ENCODE assay signal across 36 cellular contexts in genomic region chr2:112244854-112245253, GRCh38.
"Had no signal": no experiment of that assay in that cellular context is flagged by ENCODE, and none has a peak within 500 bp of the region (broad histone marks: within the 10 kb centered on the region; RNA-seq: fewer than 3 reads in every experiment).

No MANE protein-coding gene starts in this region.

- DNase-seq: activated B cell treated with CpG ODN at 0.5 μM for 24 hours; activated CD4-positive, alpha-beta T cell treated with anti-CD3 and anti-CD28 coated beads, Interleukin-2, amount 10 ng/mL, durations not matched to agents 24 days and 14 days; activated CD4-positive, alpha-beta T cell treated with anti-CD3 and anti-CD28 coated beads, Interleukin-2, amount 50 U/mL, for 4 hours; activated CD4-positive, CD25-positive, alpha-beta regulatory T cell treated with anti-CD3 and anti-CD28 coated beads, Interleukin-2, amount 50 U/mL, for 72 hours; activated CD8-positive, alpha-beta memory T cell treated with anti-CD3 and anti-CD28 coated beads, Interleukin-2, amount 50 U/mL, for 4 hours; activated gamma-delta T cell; activated naive CD4-positive, alpha-beta T cell treated with anti-CD3 and anti-CD28 coated beads, Interleukin-2, amount 50 U/mL, for 16 hours; activated naive CD8-positive, alpha-beta T cell treated with anti-CD3 and anti-CD28 coated beads, Interleukin-2, amount 50 U/mL, for 24 hours; activated T-cell treated with anti-CD3 and anti-CD28 coated beads for 4 hours; activated T-cell treated with anti-CD3 and anti-CD28 coated beads, Interleukin-2, amount 50 U/mL, for 72 hours; anterior cingulate cortex; brain microvascular endothelial cell; central memory CD4-positive, alpha-beta T cell; Karpas-422; KBM-7; MG63; NCI-H1048; NCI-H1105 treated with DMSO at 0.1 percent for 48 hours; NCI-H1436; NCI-H1694; NCI-H1930; NCI-H2081 treated with DMSO at 0.1 percent for 48 hours; NCI-H510A; NCI-H526; NCI-H748 treated with DMSO at 0.1 percent for 48 hours; NK-92 treated with Interleukin-12 subunit alpha and Interleukin-12 subunit beta, amount 100 ng/mL, for 24 hours; PC-3; Peyer's patch; RPMI8226; SHP77 treated with DMSO at 0.1 percent for 48 hours; T-cell; T-helper 9 cell had no signal

- H3K27ac ChIP-seq: brain microvascular endothelial cell, Peyer's patch, VCaP had no signal

- H3K9me3 Mint-ChIP-seq: activated B cell treated with CpG ODN at 0.5 μM for 24 hours; activated CD4-positive, alpha-beta T cell treated with anti-CD3 and anti-CD28 coated beads, Interleukin-2, amount 10 ng/mL, durations not matched to agents 24 days and 14 days; activated naive CD8-positive, alpha-beta T cell treated with anti-CD3 and anti-CD28 coated beads, Interleukin-2, amount 50 U/mL, for 24 hours; activated T-cell treated with anti-CD3 and anti-CD28 coated beads, Interleukin-2, amount 50 U/mL, for 72 hours; activated T-helper 2 cell treated with anti-CD3 and anti-CD28 coated beads, Interferon-gamma antibody, Interleukin-2, Interleukin-4, amounts not matched to agents 10 μg/mL and 5 μg/mL and 100 μg/mL, durations not matched to agents 14 hours and 24 hours and 36 hours; T-cell had no signal

- H3K4me3 ChIP-seq: MG63, Peyer's patch had no signal

- H3K4me1 ChIP-seq: Peyer's patch had no signal

- H3K27me3 ChIP-seq: brain microvascular endothelial cell, MG63, Peyer's patch had no signal

- H3K27me3 Mint-ChIP-seq: activated B cell treated with CpG ODN at 0.5 μM for 24 hours; activated CD4-positive, alpha-beta T cell treated with anti-CD3 and anti-CD28 coated beads, Interleukin-2, amount 10 ng/mL, durations not matched to agents 24 days and 14 days; activated naive CD8-positive, alpha-beta T cell treated with anti-CD3 and anti-CD28 coated beads, Interleukin-2, amount 50 U/mL, for 24 hours; T-cell had no signal

- H3K9me3 ChIP-seq: MG63, Peyer's patch had no signal

- H3K27ac Mint-ChIP-seq: activated B cell treated with CpG ODN at 0.5 μM for 24 hours; activated CD4-positive, alpha-beta T cell treated with anti-CD3 and anti-CD28 coated beads, Interleukin-2, amount 10 ng/mL, durations not matched to agents 24 days and 14 days; activated naive CD8-positive, alpha-beta T cell treated with anti-CD3 and anti-CD28 coated beads, Interleukin-2, amount 50 U/mL, for 24 hours; activated T-cell treated with anti-CD3 and anti-CD28 coated beads, Interleukin-2, amount 50 U/mL, for 72 hours; activated T-helper 2 cell treated with anti-CD3 and anti-CD28 coated beads, Interferon-gamma antibody, Interleukin-2, Interleukin-4, amounts not matched to agents 10 μg/mL and 5 μg/mL and 100 μg/mL, durations not matched to agents 14 hours and 24 hours and 36 hours; T-cell had no signal

- H3K4me1 Mint-ChIP-seq: activated B cell treated with CpG ODN at 0.5 μM for 24 hours had no signal

- ATAC-seq: activated naive CD8-positive, alpha-beta T cell treated with anti-CD3 and anti-CD28 coated beads, Interleukin-2, amount 50 U/mL, for 24 hours; PC-3; SK-N-SH treated with all-trans-retinoic acid at 6 μM for 48 hours; T-cell had no signal

- FAIRE-seq: colon had no signal

- H3K4me3 Mint-ChIP-seq: activated B cell treated with CpG ODN at 0.5 μM for 24 hours; activated CD4-positive, alpha-beta T cell treated with anti-CD3 and anti-CD28 coated beads, Interleukin-2, amount 10 ng/mL, durations not matched to agents 24 days and 14 days; activated naive CD8-positive, alpha-beta T cell treated with anti-CD3 and anti-CD28 coated beads, Interleukin-2, amount 50 U/mL, for 24 hours; activated T-cell treated with anti-CD3 and anti-CD28 coated beads, Interleukin-2, amount 50 U/mL, for 72 hours; T-cell had no signal
